ENCODE assay signal across 18 cellular contexts in the genomic region with DNA sequence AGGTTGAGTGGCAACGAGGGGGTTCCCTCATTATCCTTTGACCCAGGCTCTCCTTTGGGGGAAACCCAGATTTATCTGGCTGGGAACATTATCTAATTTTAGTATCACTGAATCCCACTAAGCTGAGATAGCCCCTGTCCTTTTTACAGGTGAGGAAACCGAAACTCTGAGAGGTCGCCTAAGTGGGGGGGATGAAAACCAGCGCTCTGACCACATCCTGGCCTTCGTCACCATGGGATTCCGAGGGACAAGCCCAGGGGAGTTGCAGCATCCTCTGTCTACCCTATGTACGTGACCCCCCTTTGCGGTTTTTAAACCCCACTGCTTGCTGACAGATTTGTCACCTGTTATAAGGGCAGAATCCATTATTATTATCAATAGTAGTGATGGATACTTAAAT.
DNase-seq lines count a peak whose midpoint lies in the region; ATAC-seq and TF ChIP-seq lines count a peak whose summit lies in the region.
"Had no signal": no experiment of that assay in that cellular context is flagged by ENCODE, and none has a peak within 500 bp of the region (broad histone marks: within the 10 kb centered on the region; RNA-seq: fewer than 3 reads in every experiment).

No MANE protein-coding gene starts in this region.

- H3K36me3 Mint-ChIP-seq in CD4-positive, alpha-beta T cell (ENCODE audit: low read depth), result no peaks in the 10 kb centered on the region

- H3K4me1 ChIP-seq in BLaER1 treated with 17β-estradiol and CSF1 and Interleukin-3, amounts not matched to agents 10 nM and 100 nM, result peaks cover 8 to 34% (median 26%) of the 10 kb centered on the region in 10 experiments; a peak in 19 of 20 replicates
- H3K4me1 ChIP-seq in SJCRH30, result no peaks in the 10 kb centered on the region
- H3K4me1 ChIP-seq: tibial nerve had no signal

- no peak overlapping the region for H3K27ac Mint-ChIP-seq in CD4-positive, alpha-beta T cell

- no peaks in the 10 kb centered on the region for H3K9me3 Mint-ChIP-seq in CD4-positive, alpha-beta T cell
- H3K9me3 Mint-ChIP-seq: IgD-negative memory B cell had no signal

- H3K9ac ChIP-seq in BLaER1 treated with 17β-estradiol and CSF1 and Interleukin-3, amounts not matched to agents 10 nM and 100 nM, result no peak overlapping the region

- no peaks in the 10 kb centered on the region for H3K36me3 ChIP-seq in BLaER1 treated with 17β-estradiol and CSF1 and Interleukin-3, amounts not matched to agents 10 nM and 100 nM
- H3K36me3 ChIP-seq in SJCRH30, result no peaks in the 10 kb centered on the region
- H3K36me3 ChIP-seq: tibial nerve had no signal

- DNase-seq in SJCRH30 (no peak), putamen (ENCODE audit: low spot score) (no peak), NCI-H510A treated with DMSO at 0.1 percent for 48 hours (lab: John Stamatoyannopoulos, UW) (no peak)
- DNase-seq in CD4-positive, alpha-beta T cell, result no peak
- DNase-seq: activated CD4-positive, CD25-positive, alpha-beta regulatory T cell treated with anti-CD3 and anti-CD28 coated beads, Interleukin-2, amount 50 U/mL, for 72 hours; activated T-cell treated with anti-CD3 and anti-CD28 coated beads for 4 hours; central memory CD4-positive, alpha-beta T cell; COR-L47; mucosa of descending colon; NCI-H1417; PC-9; stimulated activated CD4-positive, alpha-beta T cell treated with anti-CD3 and anti-CD28 coated beads, Interleukin-15, amount 100 ng/mL, for 24 hours had no signal

- peak; percentile 32 for ATAC-seq in GM18870 (IDR thresholded peaks at IDR 0.05; ENCODE audit: unreplicated experiment)
- ATAC-seq in GM21529 (IDR thresholded peaks at IDR 0.05; ENCODE audit: unreplicated experiment), result peak; percentile 52
- peak; percentile 53 for ATAC-seq in HG03095 (IDR thresholded peaks at IDR 0.05; ENCODE audit: unreplicated experiment)
- ATAC-seq in CD4-positive, alpha-beta T cell (ENCODE audit: poor library complexity), result no peak
- ATAC-seq: mucosa of descending colon had no signal

- H3K9me3 ChIP-seq in BLaER1 treated with 17β-estradiol and CSF1 and Interleukin-3, amounts not matched to agents 10 nM and 100 nM (replicated peaks in 1 of 11), result no peaks in the 10 kb centered on the region
- H3K9me3 ChIP-seq in SJCRH30 (replicated peaks), result no peaks in the 10 kb centered on the region
- H3K9me3 ChIP-seq in CD4-positive, alpha-beta T cell (ENCODE audit: control insufficient read depth, low read length), result no peaks in the 10 kb centered on the region
- H3K9me3 ChIP-seq: mucosa of descending colon, tibial nerve had no signal

- no peak overlapping the region for H3K27ac ChIP-seq in BLaER1 treated with 17β-estradiol and CSF1 and Interleukin-3, amounts not matched to agents 10 nM and 100 nM
- H3K27ac ChIP-seq in SJCRH30, result no peak overlapping the region
- H3K27ac ChIP-seq in CD4-positive, alpha-beta T cell (ENCODE audit: low read depth, low read length), result no peak overlapping the region
- H3K27ac ChIP-seq: PC-9, tibial nerve had no signal

- TF ChIP-seq CTCF in CD4-positive, alpha-beta T cell (IDR thresholded peaks at IDR 0.05), result no peak

- H4K20me1 ChIP-seq in BLaER1 treated with 17β-estradiol and CSF1 and Interleukin-3, amounts not matched to agents 10 nM and 100 nM, result no peaks in the 10 kb centered on the region

- H3K4me2 ChIP-seq in BLaER1 treated with 17β-estradiol and CSF1 and Interleukin-3, amounts not matched to agents 10 nM and 100 nM, result peak overlapping the region in 10 of 11 experiments; percentile 19 to 76 (median 54); a peak in 19 of 22 replicates
- H3K4me2 ChIP-seq: PC-9 had no signal

- H3K27me3 ChIP-seq in BLaER1 treated with 17β-estradiol and CSF1 and Interleukin-3, amounts not matched to agents 10 nM and 100 nM, result no peaks in the 10 kb centered on the region
- no peaks in the 10 kb centered on the region for H3K27me3 ChIP-seq in SJCRH30
- peaks cover 18% of the 10 kb centered on the region for H3K27me3 ChIP-seq in CD4-positive, alpha-beta T cell (ENCODE audit: control insufficient read depth, insufficient read depth, low read length)
- H3K27me3 ChIP-seq: tibial nerve had no signal

- intact Hi-C loops in CD4-positive, alpha-beta T cell (cut with DNase I, micrococcal nuclease), result no loop called here

- H3K27me3 Mint-ChIP-seq in CD4-positive, alpha-beta T cell, result peaks cover 61% of the 10 kb centered on the region

- no peak overlapping the region for H3K4me3 ChIP-seq in BLaER1 treated with 17β-estradiol and CSF1 and Interleukin-3, amounts not matched to agents 10 nM and 100 nM
- H3K4me3 ChIP-seq in SJCRH30, result no peak overlapping the region
- H3K4me3 ChIP-seq: mucosa of descending colon, PC-9, tibial nerve had no signal

- H3K4me1 Mint-ChIP-seq in CD4-positive, alpha-beta T cell (ENCODE audit: low read depth), result no peaks in the 10 kb centered on the region

- POLR2A ChIA-PET in CD4-positive, alpha-beta T cell (lab: Charles Lee), result no interaction called here

- no peak overlapping the region for H3K4me3 Mint-ChIP-seq in CD4-positive, alpha-beta T cell

- CTCF ChIA-PET in CD4-positive, alpha-beta T cell (lab: Charles Lee), result no interaction called here
